9 cellular contexts compared by ENCODE assay signal in the genomic region with DNA sequence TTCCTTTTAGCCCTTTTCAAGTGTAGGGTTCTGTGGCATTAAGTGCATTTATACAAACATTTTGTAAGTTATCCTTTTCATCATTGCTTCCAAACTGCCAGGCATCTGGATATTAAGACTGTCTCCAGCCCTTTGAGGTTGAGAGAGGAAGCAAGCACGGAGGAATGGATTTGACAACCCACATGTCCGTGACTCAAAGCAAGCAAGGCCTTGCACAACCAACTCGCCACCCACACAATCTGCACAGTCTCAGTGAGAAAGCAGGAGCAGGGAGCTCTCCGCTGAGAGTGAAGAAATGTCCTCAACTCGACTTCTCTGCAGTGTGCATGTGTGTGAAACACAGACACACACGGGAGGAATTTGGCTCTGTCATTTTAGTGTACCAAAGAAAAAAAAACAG.
DNase-seq lines count a peak whose midpoint lies in the region; ATAC-seq and TF ChIP-seq lines count a peak whose summit lies in the region.
"Had no signal": no experiment of that assay in that cellular context is flagged by ENCODE, and none has a peak within 500 bp of the region (broad histone marks: within the 10 kb centered on the region; RNA-seq: fewer than 3 reads in every experiment).

No MANE protein-coding gene starts in this region.

- peaks cover 16% of the 10 kb centered on the region for H3K9me3 Mint-ChIP-seq in activated CD4-positive, alpha-beta T cell treated with anti-CD3 and anti-CD28 coated beads for 36 hours (ENCODE audit: low read depth)

- H3K9me3 ChIP-seq in AG04450 (ENCODE audit: control insufficient read depth, insufficient read depth, low read length) (peaks cover 11% of the 10 kb centered on the region), muscle layer of duodenum (ENCODE audit: control insufficient read depth in 1 of 2, low read length in 2 of 2) (no peaks in the 10 kb centered on the region)

- H3K27ac ChIP-seq in AG04450 (ENCODE audit: low read depth, low read length) (peak overlapping the region; percentile 86), muscle layer of duodenum (ENCODE audit: low read length) (peak overlapping the region; percentile 67)
- H3K27ac ChIP-seq: C4-2B had no signal

- POLR2A ChIA-PET in AG04450 (lab: Yijun Ruan, JAX): interaction anchor here (0.6 to 1.5 kb wide), 5 partner anchors 42 to 380 kb away, joined by 3 to 4 read pairs (median 4); no protein-coding TSS in a partner anchor
- POLR2A ChIA-PET in activated CD4-positive, alpha-beta T cell treated with anti-CD3 and anti-CD28 coated beads for 36 hours (lab: Charles Lee): no interaction called here

- no peaks in the 10 kb centered on the region for H3K36me3 ChIP-seq in muscle layer of duodenum (ENCODE audit: control insufficient read depth in 1 of 2, insufficient read depth in 2 of 2, low read length in 2 of 2)

- intact Hi-C loops in activated CD4-positive, alpha-beta T cell treated with anti-CD3 and anti-CD28 coated beads for 36 hours (cut with DNase I, micrococcal nuclease): no loop called here

- ATAC-seq in GM21381 (IDR thresholded peaks at IDR 0.05; ENCODE audit: unreplicated experiment): no peak
- ATAC-seq in activated CD4-positive, alpha-beta T cell treated with anti-CD3 and anti-CD28 coated beads for 36 hours: no peak

- H3K4me1 ChIP-seq in muscle layer of duodenum (ENCODE audit: control insufficient read depth in 1 of 2, insufficient read depth in 2 of 2, low read length in 2 of 2): peaks cover 3 to 4% of the 10 kb centered on the region in 2 donors

- peaks cover 32% of the 10 kb centered on the region for H3K36me3 Mint-ChIP-seq in activated CD4-positive, alpha-beta T cell treated with anti-CD3 and anti-CD28 coated beads for 36 hours (ENCODE audit: low read depth)

- no peak overlapping the region for H3K4me3 Mint-ChIP-seq in activated CD4-positive, alpha-beta T cell treated with anti-CD3 and anti-CD28 coated beads for 36 hours

- no peak for TF ChIP-seq CTCF in AG04450 (IDR thresholded peaks at IDR 0.05; ENCODE audit: low read depth, low read length)
- TF ChIP-seq CTCF in GM10266 (IDR thresholded peaks at IDR 0.05; ENCODE audit: control insufficient read depth, insufficient read depth, low read depth, missing control alignments): no peak

- H3K4me3 ChIP-seq in AG04450 (ENCODE audit: low read depth, low read length) (peak overlapping the region; percentile 18), muscle layer of duodenum (ENCODE audit: low read depth in 1 of 2, low read length in 2 of 2) (no peak overlapping the region)

- CTCF ChIA-PET in AG04450 (lab: Charles Lee): interaction anchor here (1.2 kb wide), 1 partner anchor 384 kb away, joined by 3 read pairs; no protein-coding TSS in a partner anchor
- CTCF ChIA-PET in activated CD4-positive, alpha-beta T cell treated with anti-CD3 and anti-CD28 coated beads for 36 hours (lab: Charles Lee): no interaction called here

- H3K27ac Mint-ChIP-seq in activated CD4-positive, alpha-beta T cell treated with anti-CD3 and anti-CD28 coated beads for 36 hours: no peak overlapping the region

- H3K27me3 Mint-ChIP-seq in activated CD4-positive, alpha-beta T cell treated with anti-CD3 and anti-CD28 coated beads for 36 hours: no peaks in the 10 kb centered on the region

- H3K27me3 ChIP-seq in AG04450 (ENCODE audit: control insufficient read depth, insufficient read depth, low read length) (no peaks in the 10 kb centered on the region), muscle layer of duodenum (ENCODE audit: low read depth, low read length) (no peaks in the 10 kb centered on the region)

- peak; percentile 96 for DNase-seq in AG04450 (ENCODE audit: low read depth, low spot score)
- DNase-seq in NOMO-1 (lab: John Stamatoyannopoulos, UW; ENCODE audit: unreplicated experiment in 2 of 2): peak; percentile 89 to 92
- DNase-seq in epidermal melanocyte (ENCODE audit: insufficient read length, low spot score): peak; percentile 63
- DNase-seq in activated CD4-positive, alpha-beta T cell treated with anti-CD3 and anti-CD28 coated beads, Interleukin-2, amount 50 U/mL, for 48 hours: no peak
- no peak for DNase-seq in activated CD4-positive, alpha-beta T cell treated with anti-CD3 and anti-CD28 coated beads for 36 hours
- DNase-seq in GM10266 (ENCODE audit: extremely low spot score): no peak

- H3K4me1 Mint-ChIP-seq in activated CD4-positive, alpha-beta T cell treated with anti-CD3 and anti-CD28 coated beads for 36 hours: no peaks in the 10 kb centered on the region

Comparison
In these comparisons a context has a peak if more than half of its experiments do, and no peak if none do; other contexts are left out.
1. DNase-seq: peak in AG04450 (single experiment), NOMO-1 (2 of 2) and epidermal melanocyte (single experiment); none in activated CD4-positive, alpha-beta T cell treated with anti-CD3 and anti-CD28 coated beads, Interleukin-2, amount 50 U/mL, for 48 hours (0 of 2), activated CD4-positive, alpha-beta T cell treated with anti-CD3 and anti-CD28 coated beads for 36 hours (single experiment) and GM10266 (single experiment).